Comparison of ENCODE assay signal across 2 cellular contexts in genomic region chr17:3991699-3992098, GRCh38. TPM values are rescaled to one million over a fixed set of nuclear protein-coding genes. Genes with fewer than 3 reads are reported as not detected.
"Had no signal": no experiment of that assay in that cellular context is flagged by ENCODE, and none has a peak within 500 bp of the region (broad histone marks: within the 10 kb centered on the region; RNA-seq: fewer than 3 reads in every experiment).

No MANE protein-coding gene starts in this region.

RNA-seq across cellular contexts. Expression of gene ATP2A3, which starts 27.5 kb away (rescaled TPM):
- total RNA-seq: dermis blood vessel endothelial cell, dermis microvascular lymphatic vessel endothelial cell had no signal
